In the genomic region with DNA sequence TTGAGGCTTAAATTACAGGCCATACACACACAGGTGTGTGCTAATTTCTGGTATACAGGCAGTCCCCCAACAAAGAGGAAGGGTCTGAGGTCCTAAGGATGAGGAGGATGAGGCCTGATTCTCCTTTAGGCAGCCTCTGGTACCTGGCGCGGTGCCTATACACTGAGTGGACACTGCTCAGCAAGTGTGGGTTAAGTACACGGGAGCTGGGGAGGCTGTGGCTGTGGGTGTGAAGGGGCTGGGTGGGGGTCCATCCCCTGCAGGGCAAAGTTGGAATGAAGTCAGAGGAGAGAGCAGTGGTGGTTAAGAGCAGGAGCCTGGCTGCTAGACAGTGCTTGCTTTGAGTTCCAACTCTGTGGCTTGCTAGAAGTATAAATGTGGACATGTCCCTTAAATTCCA, we compare ENCODE assay signal across 1 cellular context.
TF ChIP-seq lines count a peak whose summit lies in the region.

No MANE protein-coding gene starts in this region.

TF ChIP-seq in K562, 482 proteins besides CTCF, POLR2A, EP300 and RAD21:
- TF ChIP-seq ZNF354B (CRISPR knock-in tag; IDR thresholded peaks at IDR 0.05): no peak
- TF ChIP-seq CBX8 (IDR thresholded peaks at IDR 0.05; ENCODE audit: borderline replicate concordance, extremely low read depth, low read depth, low read length, poor library complexity, severe bottlenecking): no peak
- no peak for TF ChIP-seq MAFG (tag; conservative IDR thresholded peaks at IDR 0.05)
- no peak for TF ChIP-seq ZNF165 (CRISPR knock-in tag; IDR thresholded peaks at IDR 0.05; ENCODE audit: borderline replicate concordance)
- no peak for TF ChIP-seq SMARCC2 (IDR thresholded peaks at IDR 0.05; ENCODE audit: low read depth)
- no peak for TF ChIP-seq ZFPM2 (CRISPR knock-in tag; IDR thresholded peaks at IDR 0.05)
- TF ChIP-seq HNRNPK (IDR thresholded peaks at IDR 0.05; ENCODE audit: low read depth, low read length, poor library complexity, severe bottlenecking): no peak
- no peak for TF ChIP-seq HSF4 (CRISPR knock-in tag; IDR thresholded peaks at IDR 0.05; ENCODE audit: borderline replicate concordance)
- TF ChIP-seq NONO (IDR thresholded peaks at IDR 0.05; ENCODE audit: low read depth in 2 of 2, low read length in 1 of 2): no peak
- TF ChIP-seq, protein P1, sequence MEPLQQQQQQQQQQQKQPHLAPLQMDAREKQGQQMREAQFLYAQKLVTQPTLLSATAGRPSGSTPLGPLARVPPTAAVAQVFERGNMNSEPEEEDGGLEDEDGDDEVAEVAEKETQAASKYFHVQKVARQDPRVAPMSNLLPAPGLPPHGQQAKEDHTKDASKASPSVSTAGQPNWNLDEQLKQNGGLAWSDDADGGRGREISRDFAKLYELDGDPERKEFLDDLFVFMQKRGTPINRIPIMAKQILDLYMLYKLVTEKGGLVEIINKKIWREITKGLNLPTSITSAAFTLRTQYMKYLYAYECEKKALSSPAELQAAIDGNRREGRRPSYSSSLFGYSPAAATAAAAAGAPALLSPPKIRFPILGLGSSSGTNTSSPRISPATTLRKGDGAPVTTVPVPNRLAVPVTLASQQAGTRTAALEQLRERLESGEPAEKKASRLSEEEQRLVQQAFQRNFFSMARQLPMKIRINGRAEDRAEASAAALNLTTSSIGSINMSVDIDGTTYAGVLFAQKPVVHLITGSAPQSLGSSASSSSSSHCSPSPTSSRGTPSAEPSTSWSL (CRISPR knock-in tag; IDR thresholded peaks at IDR 0.05; ENCODE audit: borderline replicate concordance): no peak
- no peak for TF ChIP-seq EWSR1 (IDR thresholded peaks at IDR 0.05; ENCODE audit: borderline replicate concordance, low read depth, partially characterized antibody)
- no peak for TF ChIP-seq POLR3G (IDR thresholded peaks at IDR 0.05; ENCODE audit: extremely low read depth, insufficient read length, insufficient replicate concordance)
- TF ChIP-seq ZNF124 (CRISPR knock-in tag; IDR thresholded peaks at IDR 0.05): no peak
- TF ChIP-seq KDM5B (IDR thresholded peaks at IDR 0.05; ENCODE audit: insufficient replicate concordance, low read depth, low read length): no peak
- TF ChIP-seq JUND (IDR thresholded peaks at IDR 0.05; ENCODE audit: borderline replicate concordance, low read depth, low read length): no peak
- no peak for TF ChIP-seq JUND (tag; IDR thresholded peaks at IDR 0.05; ENCODE audit: borderline replicate concordance, low read depth, low read length)
- no peak for TF ChIP-seq SNRNP70 (optimal IDR thresholded peaks at IDR 0.05; ENCODE audit: low read depth, low read length)
- TF ChIP-seq, protein P2, sequence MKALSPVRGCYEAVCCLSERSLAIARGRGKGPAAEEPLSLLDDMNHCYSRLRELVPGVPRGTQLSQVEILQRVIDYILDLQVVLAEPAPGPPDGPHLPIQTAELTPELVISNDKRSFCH (CRISPR knock-in tag; IDR thresholded peaks at IDR 0.05): no peak
- TF ChIP-seq, protein P2 (tag; IDR thresholded peaks at IDR 0.05): no peak
